In genomic region chr6:146905313-146905712, GRCh38 we compare ENCODE assay signal across 9 cellular contexts.
DNase-seq lines count a peak whose midpoint lies in the region; ATAC-seq and TF ChIP-seq lines count a peak whose summit lies in the region.
"Had no signal": no experiment of that assay in that cellular context is flagged by ENCODE, and none has a peak within 500 bp of the region (broad histone marks: within the 10 kb centered on the region; RNA-seq: fewer than 3 reads in every experiment).

No MANE protein-coding gene starts in this region.

- H3K9me3 ChIP-seq in mucosa of descending colon, result no peaks in the 10 kb centered on the region
- H3K9me3 ChIP-seq in T-helper 17 cell (ENCODE audit: control insufficient read depth, low read length, poor library complexity, severe bottlenecking), result no peaks in the 10 kb centered on the region

- H3K4me3 ChIP-seq in mucosa of descending colon, result no peak overlapping the region

- H3K4me1 Mint-ChIP-seq in T-helper 17 cell, result peaks cover 2% of the 10 kb centered on the region

- DNase-seq in Caki2 (ENCODE audit: low read depth) (peak; percentile 77), NCI-H1092 treated with DMSO at 0.1 percent for 48 hours (lab: John Stamatoyannopoulos, UW) (peak; percentile 91), astrocyte of the hippocampus (ENCODE audit: low read depth, low spot score) (peak; percentile 89), mucosa of descending colon (no peak), T-helper 17 cell (no peak), DMS79 (lab: John Stamatoyannopoulos, UW) (no peak)
- no peak for DNase-seq in activated naive CD4-positive, alpha-beta T cell treated with anti-CD3 and anti-CD28 coated beads, Interleukin-2, amount 50 U/mL, for 16 hours
- DNase-seq: GF-D8 had no signal

- no peak overlapping the region for H3K4me3 Mint-ChIP-seq in T-helper 17 cell

- intact Hi-C loops in mucosa of descending colon (cut with DNase I, micrococcal nuclease), result no loop called here

- H3K36me3 ChIP-seq in mucosa of descending colon (ENCODE audit: low read depth), result no peaks in the 10 kb centered on the region

- no peak for TF ChIP-seq CTCF in mucosa of descending colon (IDR thresholded peaks at IDR 0.05)

- in situ Hi-C loops in Caki2 (cut with HindIII; ENCODE audit: low pct_unique_long_range_greater_than_20kb, low sequenced_read_pairs), result no loop called here

- no peaks in the 10 kb centered on the region for H3K4me1 ChIP-seq in mucosa of descending colon (ENCODE audit: low read depth)

- H3K36me3 Mint-ChIP-seq in T-helper 17 cell (ENCODE audit: low read depth), result no peaks in the 10 kb centered on the region

- ATAC-seq in mucosa of descending colon (peak; percentile 43), T-helper 17 cell (no peak), GM19455 (IDR thresholded peaks at IDR 0.05; ENCODE audit: unreplicated experiment) (no peak)

- H3K27ac Mint-ChIP-seq in T-helper 17 cell, result no peak overlapping the region

- H3K27me3 Mint-ChIP-seq in T-helper 17 cell, result peaks cover 8% of the 10 kb centered on the region

Comparison
In these comparisons a context has a peak if more than half of its experiments do, and no peak if none do; other contexts are left out.
1. DNase-seq: peak in Caki2 (single experiment), NCI-H1092 treated with DMSO at 0.1 percent for 48 hours (single experiment) and astrocyte of the hippocampus (single experiment); none in mucosa of descending colon (0 of 3), T-helper 17 cell (0 of 3), activated naive CD4-positive, alpha-beta T cell treated with anti-CD3 and anti-CD28 coated beads, Interleukin-2, amount 50 U/mL, for 16 hours (single experiment) and DMS79 (single experiment).